34 cellular contexts compared by ENCODE assay signal in genomic region chr2:21289994-21290393, GRCh38.
DNase-seq lines count a peak whose midpoint lies in the region; ATAC-seq, FAIRE-seq and TF ChIP-seq lines count a peak whose summit lies in the region.
"Had no signal": no experiment of that assay in that cellular context is flagged by ENCODE, and none has a peak within 500 bp of the region (broad histone marks: within the 10 kb centered on the region; RNA-seq: fewer than 3 reads in every experiment).

No MANE protein-coding gene starts in this region.

- H3K27ac ChIP-seq in astrocyte (ENCODE audit: low read depth, low read length) (peak overlapping the region; percentile 4), left ventricle myocardium inferior (replicated peaks) (peak overlapping the region; percentile 67), uterus (peak overlapping the region; percentile 34 to 72)
- H3K27ac ChIP-seq: cardiac muscle cell, esophagus muscularis mucosa, foreskin keratinocyte, Peyer's patch, SJCRH30 had no signal

- H3K4me3 ChIP-seq in astrocyte (ENCODE audit: insufficient read depth, low read depth, low read length) (no peak overlapping the region), left ventricle myocardium inferior (no peak overlapping the region), uterus (no peak overlapping the region)
- H3K4me3 ChIP-seq: cardiac muscle cell, esophagus muscularis mucosa, mucosa of descending colon, Peyer's patch, sigmoid colon, SJCRH30 had no signal

- H3K36me3 ChIP-seq in astrocyte (ENCODE audit: insufficient read depth, low read length) (no peaks in the 10 kb centered on the region), left ventricle myocardium inferior (no peaks in the 10 kb centered on the region), uterus (no peaks in the 10 kb centered on the region)
- H3K36me3 ChIP-seq: cardiac muscle cell, esophagus muscularis mucosa, Peyer's patch, sigmoid colon, SJCRH30 had no signal

- H2AFZ ChIP-seq in astrocyte (ENCODE audit: low read depth, low read length) = no peak overlapping the region

- H3K4me3 Mint-ChIP-seq in astrocyte (ENCODE audit: unreplicated experiment) (no peak overlapping the region), nephron (no peak overlapping the region)
- H3K4me3 Mint-ChIP-seq in effector memory CD8-positive, alpha-beta T cell = no peak overlapping the region
- H3K4me3 Mint-ChIP-seq: activated CD4-positive, alpha-beta memory T cell treated with anti-CD3 and anti-CD28 coated beads for 36 hours; activated T-helper 1 cell treated with anti-CD3 and anti-CD28 coated beads, Interleukin-12 subunit alpha, Interleukin-12 subunit beta, Interleukin-2, Interleukin-4 antibody, amounts not matched to agents 30 ng/mL and 10 ng/mL and 1 ng/mL, durations not matched to agents 14 hours and 24 hours and 36 hours; CD14-positive monocyte; dendritic cell treated with granulocyte-macrophage colony-stimulating factor and Interleukin-4, amounts not matched to agents 40 ng/mL and 50 ng/mL, for 4 days; natural killer cell treated with Interleukin-12 subunit alpha and Interleukin-12 subunit beta and Interleukin-15 and Interleukin-18, amount 100 ng/mL, for 72 hours; stimulated activated memory B cell treated with anti-CD40 and anti-IgM and Interleukin-4, amounts not matched to agents 10 μg/mL and 1 μg/mL and 100 μg/mL, for 72 hours had no signal

- H3K36me3 Mint-ChIP-seq in astrocyte (ENCODE audit: low read depth, unreplicated experiment) (no peaks in the 10 kb centered on the region), nephron (ENCODE audit: low read depth) (no peaks in the 10 kb centered on the region)
- no peaks in the 10 kb centered on the region for H3K36me3 Mint-ChIP-seq in effector memory CD8-positive, alpha-beta T cell (ENCODE audit: insufficient read depth)
- H3K36me3 Mint-ChIP-seq: activated CD4-positive, alpha-beta memory T cell treated with anti-CD3 and anti-CD28 coated beads for 36 hours; CD14-positive monocyte; natural killer cell treated with Interleukin-12 subunit alpha and Interleukin-12 subunit beta and Interleukin-15 and Interleukin-18, amount 100 ng/mL, for 72 hours; stimulated activated memory B cell treated with anti-CD40 and anti-IgM and Interleukin-4, amounts not matched to agents 10 μg/mL and 1 μg/mL and 100 μg/mL, for 72 hours had no signal

- H3K4me1 ChIP-seq in astrocyte (ENCODE audit: insufficient read depth, low read length) (no peaks in the 10 kb centered on the region), left ventricle myocardium inferior (peaks cover 27% of the 10 kb centered on the region), uterus (peaks cover 4 to 5% of the 10 kb centered on the region in 2 donors)
- H3K4me1 ChIP-seq: esophagus muscularis mucosa, foreskin keratinocyte, Peyer's patch, SJCRH30 had no signal

- FAIRE-seq in astrocyte (lab: Jason Lieb, UNC) = no peak
- FAIRE-seq: GM19239, TTC549 had no signal

- no peaks in the 10 kb centered on the region for H3K27me3 ChIP-seq in astrocyte (ENCODE audit: insufficient read depth, low read length)
- H3K27me3 ChIP-seq in left ventricle myocardium inferior (ENCODE audit: low read depth) = no peaks in the 10 kb centered on the region
- H3K27me3 ChIP-seq in uterus = no peaks in the 10 kb centered on the region
- H3K27me3 ChIP-seq: cardiac muscle cell, esophagus muscularis mucosa, foreskin keratinocyte, Peyer's patch, sigmoid colon had no signal

- no peak for ATAC-seq in effector memory CD8-positive, alpha-beta T cell (replicated peaks)
- ATAC-seq in HG02970 (IDR thresholded peaks at IDR 0.05; ENCODE audit: low FRiP score, unreplicated experiment) = no peak
- ATAC-seq: activated CD4-positive, CD25-positive, alpha-beta regulatory T cell treated with anti-CD3 and anti-CD28 coated beads, Interleukin-2, amount 50 U/mL, for 24 hours; foreskin keratinocyte; mucosa of descending colon; stimulated activated memory B cell treated with anti-CD40 and anti-IgM and Interleukin-4, amounts not matched to agents 10 μg/mL and 1 μg/mL and 100 μg/mL, for 72 hours had no signal

- H3K9me3 ChIP-seq in astrocyte (ENCODE audit: insufficient read depth, low read depth, low read length) = no peaks in the 10 kb centered on the region
- no peaks in the 10 kb centered on the region for H3K9me3 ChIP-seq in left ventricle myocardium inferior (replicated peaks)
- H3K9me3 ChIP-seq in uterus = no peaks in the 10 kb centered on the region
- H3K9me3 ChIP-seq: esophagus muscularis mucosa, mucosa of descending colon, Peyer's patch, sigmoid colon, SJCRH30 had no signal

- DNase-seq in astrocyte (ENCODE audit: low read depth) (no peak), left ventricle myocardium inferior (no peak), uterus (peak in 1 of 2 donors; percentile 21), head of caudate nucleus (no peak)
- no peak for DNase-seq in effector memory CD8-positive, alpha-beta T cell
- DNase-seq: activated CD4-positive, alpha-beta memory T cell treated with anti-CD3 and anti-CD28 coated beads for 36 hours; activated CD8-positive, alpha-beta memory T cell treated with anti-CD3 and anti-CD28 coated beads, Interleukin-2, amount 50 U/mL, for 4 hours; activated naive CD4-positive, alpha-beta T cell treated with anti-CD3 and anti-CD28 coated beads, Interleukin-2, amount 50 U/mL, for 16 hours; amniotic stem cell; DMS79 treated with DMSO at 0.1 percent for 48 hours; foreskin keratinocyte; hippocampal formation; Karpas-422; mucosa of descending colon; NCI-H2029; NCI-H69; Peyer's patch; sigmoid colon; SJCRH30; stimulated activated CD4-positive, alpha-beta T cell treated with anti-CD3 and anti-CD28 coated beads, Interleukin-4, amount 100 ng/mL, for 4 hours; substantia nigra; T-helper 1 cell had no signal

- H3K4me2 ChIP-seq in astrocyte (ENCODE audit: low read length) = no peak overlapping the region

- TF ChIP-seq CTCF in astrocyte (IDR thresholded peaks at IDR 0.05; ENCODE audit: insufficient read depth, low read depth, low read length) = no peak
- no peak for TF ChIP-seq CTCF in left ventricle myocardium inferior (IDR thresholded peaks at IDR 0.05; ENCODE audit: borderline replicate concordance)
- TF ChIP-seq CTCF in nephron (IDR thresholded peaks at IDR 0.05; ENCODE audit: unreplicated experiment in 3 of 3) = no peak
- TF ChIP-seq CTCF in uterus (IDR thresholded peaks at IDR 0.05) = no peak

- TF ChIP-seq POLR2A in uterus (IDR thresholded peaks at IDR 0.05) = no peak

- H3K27me3 Mint-ChIP-seq in astrocyte (ENCODE audit: low read depth, unreplicated experiment) (no peaks in the 10 kb centered on the region), nephron (ENCODE audit: low read depth) (peaks cover under 1% of the 10 kb centered on the region)
- H3K27me3 Mint-ChIP-seq in effector memory CD8-positive, alpha-beta T cell = no peaks in the 10 kb centered on the region
- H3K27me3 Mint-ChIP-seq: activated CD4-positive, alpha-beta memory T cell treated with anti-CD3 and anti-CD28 coated beads for 36 hours; stimulated activated memory B cell treated with anti-CD40 and anti-IgM and Interleukin-4, amounts not matched to agents 10 μg/mL and 1 μg/mL and 100 μg/mL, for 72 hours had no signal

- intact Hi-C loops in left ventricle myocardium inferior (cut with micrococcal nuclease) = no loop called here
- intact Hi-C loops in uterus (cut with DNase I; ENCODE audit: low total_unique reads) = no loop called here
- intact Hi-C loops in head of caudate nucleus (cut with DNase I) = no loop called here

- no peaks in the 10 kb centered on the region for H3K79me2 ChIP-seq in astrocyte (ENCODE audit: insufficient read depth, low read length)

- no peaks in the 10 kb centered on the region for H3K9me3 Mint-ChIP-seq in astrocyte (ENCODE audit: unreplicated experiment)
- peaks cover 3% of the 10 kb centered on the region for H3K9me3 Mint-ChIP-seq in nephron
- H3K9me3 Mint-ChIP-seq in effector memory CD8-positive, alpha-beta T cell = peaks cover 0 to 22% of the 10 kb centered on the region in 2 donors
- H3K9me3 Mint-ChIP-seq: activated CD4-positive, alpha-beta memory T cell treated with anti-CD3 and anti-CD28 coated beads for 36 hours; activated T-helper 1 cell treated with anti-CD3 and anti-CD28 coated beads, Interleukin-12 subunit alpha, Interleukin-12 subunit beta, Interleukin-2, Interleukin-4 antibody, amounts not matched to agents 30 ng/mL and 10 ng/mL and 1 ng/mL, durations not matched to agents 14 hours and 24 hours and 36 hours; dendritic cell treated with granulocyte-macrophage colony-stimulating factor and Interleukin-4, amounts not matched to agents 40 ng/mL and 50 ng/mL, for 4 days; natural killer cell treated with Interleukin-12 subunit alpha and Interleukin-12 subunit beta and Interleukin-15 and Interleukin-18, amount 100 ng/mL, for 72 hours; stimulated activated memory B cell treated with anti-CD40 and anti-IgM and Interleukin-4, amounts not matched to agents 10 μg/mL and 1 μg/mL and 100 μg/mL, for 72 hours had no signal

- H3K27ac Mint-ChIP-seq in astrocyte (ENCODE audit: unreplicated experiment) = peak overlapping the region; percentile 54
- peak overlapping the region in 2 of 3 experiments; percentile 54 to 85 for H3K27ac Mint-ChIP-seq in nephron
- H3K27ac Mint-ChIP-seq in effector memory CD8-positive, alpha-beta T cell = no peak overlapping the region
- H3K27ac Mint-ChIP-seq: activated CD4-positive, alpha-beta memory T cell treated with anti-CD3 and anti-CD28 coated beads for 36 hours; CD14-positive monocyte; dendritic cell treated with granulocyte-macrophage colony-stimulating factor and Interleukin-4, amounts not matched to agents 40 ng/mL and 50 ng/mL, for 4 days; natural killer cell treated with Interleukin-12 subunit alpha and Interleukin-12 subunit beta and Interleukin-15 and Interleukin-18, amount 100 ng/mL, for 72 hours; stimulated activated memory B cell treated with anti-CD40 and anti-IgM and Interleukin-4, amounts not matched to agents 10 μg/mL and 1 μg/mL and 100 μg/mL, for 72 hours had no signal

- H3K9ac ChIP-seq in astrocyte (ENCODE audit: low read length) = no peak overlapping the region

- no peaks in the 10 kb centered on the region for H4K20me1 ChIP-seq in astrocyte (ENCODE audit: insufficient read depth, low read length)

- H3K4me1 Mint-ChIP-seq in astrocyte (ENCODE audit: low read depth, unreplicated experiment) (peaks cover 24% of the 10 kb centered on the region), nephron (peaks cover 25% of the 10 kb centered on the region)
- H3K4me1 Mint-ChIP-seq in effector memory CD8-positive, alpha-beta T cell (ENCODE audit: low read depth in 2 of 2) = no peaks in the 10 kb centered on the region
- H3K4me1 Mint-ChIP-seq: CD14-positive monocyte; stimulated activated memory B cell treated with anti-CD40 and anti-IgM and Interleukin-4, amounts not matched to agents 10 μg/mL and 1 μg/mL and 100 μg/mL, for 72 hours had no signal

Comparison
In these comparisons a context has a peak if more than half of its experiments do, and no peak if none do; other contexts are left out.
1. H3K27ac ChIP-seq: peak in every context shown above with its lines; median percentile 67 in left ventricle myocardium inferior; 53 in uterus; 4 in astrocyte.
2. H3K27ac Mint-ChIP-seq: peak in astrocyte (single experiment) and nephron (2 of 3); none in effector memory CD8-positive, alpha-beta T cell (0 of 2).